In the genomic region with DNA sequence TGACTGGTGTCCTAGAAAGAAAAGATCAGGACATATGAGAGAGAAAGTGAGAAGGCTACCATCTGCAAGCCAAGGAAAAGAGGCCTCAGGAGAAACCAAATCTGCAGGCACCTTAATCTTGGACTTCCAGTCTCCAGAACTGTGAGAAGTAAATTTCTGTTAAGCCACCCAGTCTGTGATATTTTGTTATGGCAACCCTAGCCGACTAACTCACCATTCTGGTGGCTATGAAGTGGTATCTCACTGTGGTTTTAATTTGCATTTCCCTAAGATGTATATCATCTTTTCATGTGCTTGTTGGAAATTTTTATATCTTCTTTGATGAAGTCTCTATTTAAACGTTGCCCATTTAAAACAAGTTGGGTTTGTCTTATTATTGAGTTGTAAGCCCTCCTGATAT, we compare ENCODE assay signal across 39 cellular contexts. TPM values are rescaled to one million over a fixed set of nuclear protein-coding genes. Genes with fewer than 3 reads are reported as not detected.
"Had no signal": no experiment of that assay in that cellular context is flagged by ENCODE, and none has a peak within 500 bp of the region (broad histone marks: within the 10 kb centered on the region; RNA-seq: fewer than 3 reads in every experiment).

No MANE protein-coding gene starts in this region.

- H3K4me1 ChIP-seq: uterus had no signal

- ATAC-seq: effector memory CD8-positive, alpha-beta T cell; left colon; naive thymus-derived CD4-positive, alpha-beta T cell; pancreas; sciatic nerve; stimulated activated naive CD8-positive, alpha-beta T cell treated with anti-CD3 and anti-CD28 coated beads, Interleukin-15, amount 100 ng/mL, for 72 hours had no signal

- FAIRE-seq: astrocyte, endothelial cell of umbilical vein, kidney, pancreas had no signal

- H3K4me1 Mint-ChIP-seq: neural crest cell had no signal

- H3K4me3 Mint-ChIP-seq: activated B cell treated with CpG ODN at 0.5 μM for 24 hours; activated naive CD4-positive, alpha-beta T cell treated with anti-CD3 and anti-CD28 coated beads, Interleukin-2, amount 10 ng/mL, durations not matched to agents 7 days and 5 days; activated naive CD8-positive, alpha-beta T cell treated with anti-CD3 and anti-CD28 coated beads, Interleukin-2, amount 10 ng/mL, durations not matched to agents 7 days and 5 days; activated T-helper 1 cell treated with anti-CD3 and anti-CD28 coated beads, Interleukin-12 subunit alpha, Interleukin-12 subunit beta, Interleukin-2, Interleukin-4 antibody, amounts not matched to agents 30 ng/mL and 10 ng/mL and 1 ng/mL, durations not matched to agents 14 hours and 24 hours and 36 hours; effector memory CD8-positive, alpha-beta T cell; naive thymus-derived CD4-positive, alpha-beta T cell; neural crest cell; stimulated activated naive CD8-positive, alpha-beta T cell treated with anti-CD3 and anti-CD28 coated beads, Interleukin-15, amount 100 ng/mL, for 72 hours; type B pancreatic cell had no signal

- H3K27ac ChIP-seq: brain microvascular endothelial cell, coronary artery, dorsolateral prefrontal cortex, prostate gland, skin epidermis, uterus had no signal

- DNase-seq: activated B cell treated with CpG ODN at 0.5 μM for 24 hours; activated CD4-positive, alpha-beta T cell treated with anti-CD3 and anti-CD28 coated beads, Interleukin-2, amount 50 U/mL, for 4 hours; activated CD8-positive, alpha-beta memory T cell treated with anti-CD3 and anti-CD28 coated beads, Interleukin-2, amount 50 U/mL, for 4 hours; activated gamma-delta T cell; activated naive CD4-positive, alpha-beta T cell treated with anti-CD3 and anti-CD28 coated beads, Interleukin-2, amount 10 ng/mL, durations not matched to agents 7 days and 5 days; activated naive CD8-positive, alpha-beta T cell treated with anti-CD3 and anti-CD28 coated beads, Interleukin-2, amount 10 ng/mL, durations not matched to agents 7 days and 5 days; activated T-cell treated with anti-CD3 and anti-CD28 coated beads, Interleukin-2, amount 50 U/mL, for 1 hour; brain microvascular endothelial cell; dorsolateral prefrontal cortex; effector memory CD8-positive, alpha-beta T cell; head of caudate nucleus; hippocampal formation; kidney; left colon; midbrain; naive thymus-derived CD4-positive, alpha-beta T cell; nucleus accumbens; pancreas; retina; stimulated activated CD4-positive, alpha-beta T cell treated with anti-CD3 and anti-CD28 coated beads, Interleukin-12 subunit alpha, Interleukin-12 subunit beta, amount 100 ng/mL, for 4 hours; stimulated activated CD4-positive, alpha-beta T cell treated with anti-CD3 and anti-CD28 coated beads, Interleukin-4, amount 100 ng/mL, for 1 hour; stimulated activated naive CD8-positive, alpha-beta T cell treated with anti-CD3 and anti-CD28 coated beads, Interleukin-15, amount 100 ng/mL, for 72 hours; substantia nigra; T-helper 9 cell; uterus had no signal

- H3K9me3 ChIP-seq: pancreas, prostate gland had no signal

- H3K4me3 ChIP-seq: coronary artery, dorsolateral prefrontal cortex, pancreas, prostate gland, skin epidermis, uterus had no signal

- H3K36me3 ChIP-seq: brain microvascular endothelial cell, pancreas, prostate gland, uterus had no signal

- H3K27ac Mint-ChIP-seq: activated naive CD4-positive, alpha-beta T cell treated with anti-CD3 and anti-CD28 coated beads, Interleukin-2, amount 10 ng/mL, durations not matched to agents 7 days and 5 days; activated naive CD8-positive, alpha-beta T cell treated with anti-CD3 and anti-CD28 coated beads, Interleukin-2, amount 10 ng/mL, durations not matched to agents 7 days and 5 days; effector memory CD8-positive, alpha-beta T cell; naive thymus-derived CD4-positive, alpha-beta T cell; stimulated activated naive CD8-positive, alpha-beta T cell treated with anti-CD3 and anti-CD28 coated beads, Interleukin-15, amount 100 ng/mL, for 72 hours; type B pancreatic cell had no signal

- H3K27me3 Mint-ChIP-seq: activated B cell treated with CpG ODN at 0.5 μM for 24 hours, type B pancreatic cell had no signal

RNA-seq across cellular contexts. Expression of a gene that starts 40.6 kb away (rescaled TPM):
- total RNA-seq: activated CD8-positive, alpha-beta memory T cell treated with anti-CD3 and anti-CD28 coated beads for 36 hours; activated naive CD8-positive, alpha-beta T cell treated with anti-CD3 and anti-CD28 coated beads, Interleukin-2, amount 10 ng/mL, durations not matched to agents 7 days and 5 days; astrocyte; cardiac septum; cerebellum; endothelial cell of umbilical vein; fibroblast of lung; fibroblast of villous mesenchyme; neural crest cell; sciatic nerve had no signal
- polyA plus RNA-seq: endothelial cell of umbilical vein; fibroblast of lung; naive thymus-derived CD4-positive, alpha-beta T cell had no signal
